In genomic region chr6:111038534-111039252, GRCh38 we compare ENCODE assay signal across 20 cellular contexts. TPM values are rescaled to one million over a fixed set of nuclear protein-coding genes. Genes with fewer than 3 reads are reported as not detected.
A peak's percentile ranks its signal among the peaks of the same experiment; 100 is the strongest.
DNase-seq lines count a peak whose midpoint lies in the region; ATAC-seq, FAIRE-seq and TF ChIP-seq lines count a peak whose summit lies in the region.
"Had no signal": no experiment of that assay in that cellular context is flagged by ENCODE, and none has a peak within 500 bp of the region (broad histone marks: within the 10 kb centered on the region; RNA-seq: fewer than 3 reads in every experiment).

No MANE protein-coding gene starts in this region.

- H2AFZ ChIP-seq in K562 (ENCODE audit: low read depth, low read length) = no peak overlapping the region
- H2AFZ ChIP-seq: neural progenitor cell had no signal

- peaks cover 2% of the 10 kb centered on the region for H3K27me3 Mint-ChIP-seq in activated CD8-positive, alpha-beta T cell treated with anti-CD3 and anti-CD28 coated beads for 36 hours
- H3K27me3 Mint-ChIP-seq in activated CD8-positive, alpha-beta T cell treated with anti-CD3 and anti-CD28 coated beads, Interleukin-2, amount 10 ng/mL, durations not matched to agents 7 days and 5 days (ENCODE audit: low read depth) = peaks cover 3% of the 10 kb centered on the region
- H3K27me3 Mint-ChIP-seq: activated B cell treated with CpG ODN at 0.5 μM for 24 hours had no signal

- in situ Hi-C loops in K562 (cut with MboI) = no loop called here

- H3K27ac ChIP-seq in K562 (ENCODE audit: extremely low read depth, low read depth, low read length) (no peak overlapping the region), substantia nigra (ENCODE audit: low read depth, low read length, poor library complexity, severe bottlenecking) (no peak overlapping the region)
- H3K27ac ChIP-seq: neural progenitor cell, RWPE1 had no signal

- no peak for FAIRE-seq in K562 (lab: Jason Lieb, UNC)
- FAIRE-seq: kidney had no signal

- H3K4me1 Mint-ChIP-seq in activated CD8-positive, alpha-beta T cell treated with anti-CD3 and anti-CD28 coated beads for 36 hours (ENCODE audit: low read depth) = peaks cover 6% of the 10 kb centered on the region
- peaks cover 3% of the 10 kb centered on the region for H3K4me1 Mint-ChIP-seq in activated CD8-positive, alpha-beta T cell treated with anti-CD3 and anti-CD28 coated beads, Interleukin-2, amount 10 ng/mL, durations not matched to agents 7 days and 5 days (ENCODE audit: low read depth)
- H3K4me1 Mint-ChIP-seq: activated B cell treated with CpG ODN at 0.5 μM for 24 hours, IgD-negative memory B cell, T-cell had no signal

- H3K4me3 ChIP-seq in K562 = no peak overlapping the region
- H3K4me3 ChIP-seq in BE2C (ENCODE audit: low read depth, low read length) = no peak overlapping the region
- H3K4me3 ChIP-seq: neural progenitor cell had no signal

- H3K9me3 ChIP-seq in K562 (replicated peaks; ENCODE audit: control insufficient read depth, insufficient read depth, low read depth, low read length) (no peaks in the 10 kb centered on the region; the same call in 1 of the 2 replicates), BE2C (no peaks in the 10 kb centered on the region)

- no peak overlapping the region for H3K27ac Mint-ChIP-seq in activated CD8-positive, alpha-beta T cell treated with anti-CD3 and anti-CD28 coated beads for 36 hours
- H3K27ac Mint-ChIP-seq in activated CD8-positive, alpha-beta T cell treated with anti-CD3 and anti-CD28 coated beads, Interleukin-2, amount 10 ng/mL, durations not matched to agents 7 days and 5 days = no peak overlapping the region
- H3K27ac Mint-ChIP-seq: activated B cell treated with CpG ODN at 0.5 μM for 24 hours; CD4-positive, alpha-beta T cell; IgD-negative memory B cell; neural progenitor cell; T-cell had no signal

- WGBS in K562 (ENCODE audit: insufficient coverage, low coverage, missing lambda C conversion rate) = 6% methylated on average over 6 of the region's 6 CpGs

- TF ChIP-seq CTCF in activated CD8-positive, alpha-beta T cell treated with anti-CD3 and anti-CD28 coated beads for 36 hours (IDR thresholded peaks at IDR 0.05) = no peak
- no peak for TF ChIP-seq CTCF in K562 (IDR thresholded peaks at IDR 0.05 in 2 of 3, conservative IDR thresholded peaks at IDR 0.05 in 1 of 3; ENCODE audit: insufficient read depth in 2 of 3, low read depth in 1 of 3, low read length in 3 of 3)
- TF ChIP-seq CTCF in BE2C (IDR thresholded peaks at IDR 0.05; ENCODE audit: low read depth, low read length) = no peak

- H3K9me3 Mint-ChIP-seq in activated CD8-positive, alpha-beta T cell treated with anti-CD3 and anti-CD28 coated beads for 36 hours = no peaks in the 10 kb centered on the region
- H3K9me3 Mint-ChIP-seq in activated CD8-positive, alpha-beta T cell treated with anti-CD3 and anti-CD28 coated beads, Interleukin-2, amount 10 ng/mL, durations not matched to agents 7 days and 5 days (ENCODE audit: insufficient read depth) = no peaks in the 10 kb centered on the region
- H3K9me3 Mint-ChIP-seq: activated B cell treated with CpG ODN at 0.5 μM for 24 hours; CD4-positive, alpha-beta T cell; IgD-negative memory B cell; neural progenitor cell; T-cell had no signal

- intact Hi-C loops in activated CD8-positive, alpha-beta T cell treated with anti-CD3 and anti-CD28 coated beads for 36 hours (cut with micrococcal nuclease) = no loop called here
- intact Hi-C loops in K562 (cut with micrococcal nuclease) = no loop called here

- TF ChIP-seq EP300 in K562 (IDR thresholded peaks at IDR 0.05; ENCODE audit: low read length) = no peak

- no peak for TF ChIP-seq RAD21 in K562 (CRISPR knock-in tag; conservative IDR thresholded peaks at IDR 0.05 in 1 of 2, IDR thresholded peaks at IDR 0.05 in 1 of 2)

- CTCF ChIA-PET in activated CD8-positive, alpha-beta T cell treated with anti-CD3 and anti-CD28 coated beads for 36 hours (lab: Charles Lee) = interaction anchor here (1.0 to 1.2 kb wide), 4 partner anchors 10 to 172 kb away, joined by 3 to 4 read pairs (median 4); no protein-coding TSS in a partner anchor
- CTCF ChIA-PET in activated CD8-positive, alpha-beta T cell treated with anti-CD3 and anti-CD28 coated beads, Interleukin-2, amount 10 ng/mL, durations not matched to agents 7 days and 5 days (lab: Charles Lee) = interaction anchor here (1.0 kb wide), 1 partner anchor 19 kb away, joined by 5 read pairs; no protein-coding TSS in a partner anchor
- CTCF ChIA-PET in K562 (lab: Yijun Ruan, JAX; ENCODE audit: low intra/inter-chr PET ratio) = no interaction called here

- DNase-seq in activated CD8-positive, alpha-beta T cell treated with anti-CD3 and anti-CD28 coated beads for 36 hours = peak; percentile 51
- no peak for DNase-seq in activated CD8-positive, alpha-beta T cell treated with anti-CD3 and anti-CD28 coated beads, Interleukin-2, amount 10 ng/mL, durations not matched to agents 7 days and 5 days
- peak in 1 of 4 experiments; percentile 2 for DNase-seq in K562 (ENCODE audit: extremely low read depth in 1 of 4, low spot score in 3 of 4)
- no peak for DNase-seq in BE2C
- no peak for DNase-seq in HPDE6-E6E7 (ENCODE audit: extremely low spot score)
- no peak for DNase-seq in substantia nigra (lab: John Stamatoyannopoulos, UW)
- DNase-seq: activated B cell treated with CpG ODN at 0.5 μM for 24 hours; activated effector memory CD4-positive, alpha-beta T cell treated with Interleukin-2 at 50 U/mL for 16 hours; CD4-positive, alpha-beta T cell; cortex of kidney; kidney; retina; T-cell; trophoblast cell had no signal

- H4K20me1 ChIP-seq in K562 (replicated peaks; ENCODE audit: control insufficient read depth, insufficient read depth, low read length) = no peaks in the 10 kb centered on the region

- H3K9ac ChIP-seq in K562 (ENCODE audit: insufficient read depth in 1 of 2, low read depth in 2 of 2, low read length in 2 of 2) = no peak overlapping the region
- H3K9ac ChIP-seq: neural progenitor cell had no signal

- H3K27me3 ChIP-seq in K562 (ENCODE audit: control insufficient read depth in 2 of 2, insufficient read depth in 2 of 2, low read length in 2 of 2) = peaks cover 12 to 25% of the 10 kb centered on the region in 2 experiments
- H3K27me3 ChIP-seq in BE2C = no peaks in the 10 kb centered on the region
- H3K27me3 ChIP-seq: neural progenitor cell had no signal

- no peaks in the 10 kb centered on the region for H3K36me3 Mint-ChIP-seq in activated CD8-positive, alpha-beta T cell treated with anti-CD3 and anti-CD28 coated beads for 36 hours (ENCODE audit: low read depth)
- H3K36me3 Mint-ChIP-seq in activated CD8-positive, alpha-beta T cell treated with anti-CD3 and anti-CD28 coated beads, Interleukin-2, amount 10 ng/mL, durations not matched to agents 7 days and 5 days (ENCODE audit: low read depth) = no peaks in the 10 kb centered on the region
- H3K36me3 Mint-ChIP-seq: IgD-negative memory B cell, neural progenitor cell, T-cell had no signal

- ATAC-seq in activated CD8-positive, alpha-beta T cell treated with anti-CD3 and anti-CD28 coated beads for 36 hours = peak; percentile 88
- no peak for ATAC-seq in activated CD8-positive, alpha-beta T cell treated with anti-CD3 and anti-CD28 coated beads, Interleukin-2, amount 10 ng/mL, durations not matched to agents 7 days and 5 days
- peak; percentile 89 for ATAC-seq in GM19395 (IDR thresholded peaks at IDR 0.05; ENCODE audit: unreplicated experiment)
- peak; percentile 82 for ATAC-seq in HG02885 (IDR thresholded peaks at IDR 0.05; ENCODE audit: poor library complexity, unreplicated experiment)
- ATAC-seq in K562 = no peak
- ATAC-seq: esophagus mucosa, T-cell had no signal

- BruUV-seq in K562 (replicated peaks; lab: Mats Ljungman, UMichigan) = no TSS peak

- H3K4me3 Mint-ChIP-seq in activated CD8-positive, alpha-beta T cell treated with anti-CD3 and anti-CD28 coated beads for 36 hours = no peak overlapping the region
- H3K4me3 Mint-ChIP-seq in activated CD8-positive, alpha-beta T cell treated with anti-CD3 and anti-CD28 coated beads, Interleukin-2, amount 10 ng/mL, durations not matched to agents 7 days and 5 days = no peak overlapping the region
- H3K4me3 Mint-ChIP-seq: activated B cell treated with CpG ODN at 0.5 μM for 24 hours; CD4-positive, alpha-beta T cell; IgD-negative memory B cell; neural progenitor cell; T-cell had no signal

- TF ChIP-seq POLR2A in K562 (conservative IDR thresholded peaks at IDR 0.05) = no peak

- no peaks in the 10 kb centered on the region for H3K79me2 ChIP-seq in K562 (ENCODE audit: control insufficient read depth, insufficient read depth, low read length)

- POLR2A ChIA-PET in activated CD8-positive, alpha-beta T cell treated with anti-CD3 and anti-CD28 coated beads for 36 hours (lab: Charles Lee) = interaction anchor here (1.3 kb wide), 1 partner anchor 33 kb away, joined by 3 read pairs; no protein-coding TSS in a partner anchor
- POLR2A ChIA-PET in activated CD8-positive, alpha-beta T cell treated with anti-CD3 and anti-CD28 coated beads, Interleukin-2, amount 10 ng/mL, durations not matched to agents 7 days and 5 days (lab: Charles Lee) = no interaction called here
- POLR2A ChIA-PET in K562 (lab: Yijun Ruan, JAX) = no interaction called here

- H3K9me1 ChIP-seq in K562 (ENCODE audit: control insufficient read depth, insufficient read depth, low read length) = no peaks in the 10 kb centered on the region

- no peaks in the 10 kb centered on the region for H3K4me1 ChIP-seq in K562 (replicated peaks in 1 of 2; ENCODE audit: control insufficient read depth in 2 of 2, insufficient read depth in 2 of 2, low read length in 2 of 2)
- H3K4me1 ChIP-seq in BE2C = no peaks in the 10 kb centered on the region

- H3K36me3 ChIP-seq in K562 (ENCODE audit: control insufficient read depth, insufficient read depth, low read length) (no peaks in the 10 kb centered on the region), BE2C (no peaks in the 10 kb centered on the region)
- H3K36me3 ChIP-seq: neural progenitor cell had no signal

- no peak overlapping the region for H3K4me2 ChIP-seq in K562 (ENCODE audit: insufficient read depth, low read length)
- H3K4me2 ChIP-seq: neural progenitor cell had no signal

RNA-seq across cellular contexts. Expression of gene SLC16A10, which starts 48.6 kb away (rescaled TPM):
- 10 to 100 TPM; 11.5 to 12.2 TPM for total RNA-seq in activated CD8-positive, alpha-beta T cell treated with anti-CD3 and anti-CD28 coated beads for 36 hours
- total RNA-seq in activated CD8-positive, alpha-beta T cell treated with anti-CD3 and anti-CD28 coated beads, Interleukin-2, amount 10 ng/mL, durations not matched to agents 7 days and 5 days = 1 to 10 TPM; 6.3 to 6.4 TPM
- 0.81 and 1.3 TPM in 2 replicates for total RNA-seq in K562 (2011; cell fraction: chromatin; rRNA removed; ENCODE audit: low replicate concordance)
- total RNA-seq in K562 (2011; cell fraction: nucleolus; rRNA removed) = 0.33 and 1.4 TPM in 2 replicates
- total RNA-seq in K562 (2011; cell fraction: nucleoplasm; rRNA removed) = 0.38 and 2.0 TPM in 2 replicates
- not detected in 2 replicates for total RNA-seq in K562 (2014; rRNA removed)
- 0.07 and 0.26 TPM in 2 replicates for total RNA-seq in K562 (2014; rRNA removed; fragmentation: Illumina TruSeq; extraction: Trizol)
- total RNA-seq in K562 (2015; rRNA removed; fragmentation: Illumina TruSeq; extraction: Trizol) = not detected in 2 replicates
- total RNA-seq in K562 (2021) = 0.02 and 0.34 TPM in 2 replicates
- 0.07 and 0.54 TPM in 2 replicates for polyA plus RNA-seq in K562 (2011; rRNA removed)
- polyA plus RNA-seq in K562 (2011; cell fraction: cytosol; rRNA removed) = 0.40 TPM in 1 of 2 replicates, not detected in the other
- polyA plus RNA-seq in K562 (2011; cell fraction: nucleus; rRNA removed) = 0.21 and 0.40 TPM in 2 replicates
- polyA plus RNA-seq in K562 (2012) = 0.03 and 0.08 TPM in 2 replicates
- polyA plus RNA-seq in K562 (2014; fragmentation: Illumina TruSeq; extraction: Trizol) = 0.21 and 0.25 TPM in 2 replicates
- polyA plus RNA-seq in K562 (2014; fragmentation: Nextera tagmentation; extraction: Ambion mirVana) = not detected
- 0.24 TPM in 1 of 2 replicates, not detected in the other for polyA plus RNA-seq in K562 (2014; rRNA removed)
- polyA minus RNA-seq in K562 (2011; rRNA and poly(A)+ RNA removed) = 1.3 TPM in 1 of 2 replicates, not detected in the other
- not detected in 2 replicates for polyA minus RNA-seq in K562 (2011; cell fraction: cytosol; rRNA and poly(A)+ RNA removed)
- not detected in 2 replicates for polyA minus RNA-seq in K562 (2011; cell fraction: nucleus; rRNA and poly(A)+ RNA removed)
- polyA plus RNA-seq in BE2C (2012; ENCODE audit: insufficient read depth, insufficient read length, low read depth) = 0.12 TPM

RNA-seq across cellular contexts. Expression of gene RPF2, which starts 56.9 kb away (rescaled TPM):
- 10 to 100 TPM; 54.8 to 61.7 TPM for total RNA-seq in activated CD8-positive, alpha-beta T cell treated with anti-CD3 and anti-CD28 coated beads for 36 hours
- 10 to 100 TPM; 28.2 to 30.2 TPM for total RNA-seq in activated CD8-positive, alpha-beta T cell treated with anti-CD3 and anti-CD28 coated beads, Interleukin-2, amount 10 ng/mL, durations not matched to agents 7 days and 5 days
- total RNA-seq in K562 (2011; cell fraction: chromatin; rRNA removed; ENCODE audit: low replicate concordance) = 18.8 and 35.2 TPM in 2 replicates
- 18.2 and 20.0 TPM in 2 replicates for total RNA-seq in K562 (2011; cell fraction: nucleolus; rRNA removed)
- total RNA-seq in K562 (2011; cell fraction: nucleoplasm; rRNA removed) = 27.9 and 30.2 TPM in 2 replicates
- total RNA-seq in K562 (2014; rRNA removed) (66.4 and 79.7 TPM in 2 replicates), K562 (2014; rRNA removed; fragmentation: Illumina TruSeq; extraction: Trizol) (146 and 164 TPM in 2 replicates), K562 (2015; rRNA removed; fragmentation: Illumina TruSeq; extraction: Trizol) (115 and 129 TPM in 2 replicates), K562 (2021) (81.4 and 100 TPM in 2 replicates)
- polyA plus RNA-seq in K562 (2011; rRNA removed) (60.4 and 106 TPM in 2 replicates), K562 (2014; fragmentation: Illumina TruSeq; extraction: Trizol) (115 and 153 TPM in 2 replicates), K562 (2014; fragmentation: Nextera tagmentation; extraction: Ambion mirVana) (100 to 1,000 TPM; 277 to 302 TPM), K562 (2014; rRNA removed) (93.6 and 94.0 TPM in 2 replicates)
- 14.8 and 31.7 TPM in 2 replicates for polyA plus RNA-seq in K562 (2011; cell fraction: cytosol; rRNA removed)
- 9.1 and 15.5 TPM in 2 replicates for polyA plus RNA-seq in K562 (2011; cell fraction: nucleus; rRNA removed)
- polyA plus RNA-seq in K562 (2012) = 44.4 and 75.6 TPM in 2 replicates
- 32.8 and 35.7 TPM in 2 replicates for polyA minus RNA-seq in K562 (2011; rRNA and poly(A)+ RNA removed)
- polyA minus RNA-seq in K562 (2011; cell fraction: cytosol; rRNA and poly(A)+ RNA removed) = 8.9 and 20.8 TPM in 2 replicates
- 16.6 and 38.5 TPM in 2 replicates for polyA minus RNA-seq in K562 (2011; cell fraction: nucleus; rRNA and poly(A)+ RNA removed)
- 51.1 TPM for polyA plus RNA-seq in BE2C (2012; ENCODE audit: insufficient read depth, insufficient read length, low read depth)

Comparison
In these comparisons a context has a peak if more than half of its experiments do, and no peak if none do; other contexts are left out.
1. ATAC-seq: peak in activated CD8-positive, alpha-beta T cell treated with anti-CD3 and anti-CD28 coated beads for 36 hours (single experiment), GM19395 (single experiment) and HG02885 (single experiment); none in activated CD8-positive, alpha-beta T cell treated with anti-CD3 and anti-CD28 coated beads, Interleukin-2, amount 10 ng/mL, durations not matched to agents 7 days and 5 days (single experiment) and K562 (single experiment).